Comparison of ENCODE assay signal across 8 cellular contexts in genomic region chr6:144063246-144063743, GRCh38. TPM values are rescaled to one million over a fixed set of nuclear protein-coding genes. Genes with fewer than 3 reads are reported as not detected.
DNase-seq lines count a peak whose midpoint lies in the region; ATAC-seq and TF ChIP-seq lines count a peak whose summit lies in the region.

No MANE protein-coding gene starts in this region.

- CTCF ChIA-PET in PC-9 (lab: Charles Lee), result no interaction called here

- ATAC-seq in GM21447 (IDR thresholded peaks at IDR 0.05; ENCODE audit: unreplicated experiment), result peak; percentile 9
- no peak for ATAC-seq in GM21515 (IDR thresholded peaks at IDR 0.05; ENCODE audit: unreplicated experiment)

- no peaks in the 10 kb centered on the region for H3K9me3 ChIP-seq in PC-9 (ENCODE audit: insufficient read depth, low read depth)
- H3K9me3 ChIP-seq in fibroblast of lung (ENCODE audit: control insufficient read depth, insufficient read depth, low read depth, low read length), result no peaks in the 10 kb centered on the region

- H3K9ac ChIP-seq in fibroblast of lung (ENCODE audit: insufficient read depth, low read length), result no peak overlapping the region

- peak overlapping the region; percentile 98 for H3K4me2 ChIP-seq in PC-9
- H3K4me2 ChIP-seq in fibroblast of lung (ENCODE audit: extremely low read depth, insufficient read depth, low read length), result peak overlapping the region; percentile 86

- peaks cover 11% of the 10 kb centered on the region; the same call in 1 of the 2 replicates for H3K27me3 ChIP-seq in PC-9 (ENCODE audit: insufficient read depth, low read depth)
- H3K27me3 ChIP-seq in fibroblast of lung (ENCODE audit: control insufficient read depth, insufficient read depth, low read length), result peaks cover 56% of the 10 kb centered on the region

- intact Hi-C loops in PC-9 (cut with micrococcal nuclease; ENCODE audit: unreplicated experiment), result no loop called here

- POLR2A ChIA-PET in PC-9 (lab: Charles Lee; ENCODE audit: unreplicated experiment), result interaction anchor here (0.5 to 0.6 kb wide), 2 partner anchors 716 to 1767 kb away, joined by 5 to 8 read pairs; no protein-coding TSS in a partner anchor

- H2AFZ ChIP-seq in PC-9, result peak overlapping the region; percentile 98
- no peak overlapping the region for H2AFZ ChIP-seq in fibroblast of lung (ENCODE audit: low read length)

- H3F3A ChIP-seq in PC-9 (ENCODE audit: insufficient read depth, low read depth), result peaks cover 6% of the 10 kb centered on the region

- H3K27ac ChIP-seq in PC-9 (no peak overlapping the region), fibroblast of lung (ENCODE audit: insufficient read depth, low read length) (no peak overlapping the region)

- H3K79me2 ChIP-seq in PC-9 (ENCODE audit: low read depth) (no peaks in the 10 kb centered on the region), fibroblast of lung (ENCODE audit: control insufficient read depth, insufficient read depth, low read length) (no peaks in the 10 kb centered on the region)

- H3K4me1 ChIP-seq in PC-9 (replicated peaks; ENCODE audit: insufficient read depth) (0 out of 2 replicates have a peak, but pooled peaks cover 4% of the 10 kb centered on the region), fibroblast of lung (ENCODE audit: control insufficient read depth, extremely low read depth, insufficient read depth, low read length) (peaks cover 4% of the 10 kb centered on the region)

- TF ChIP-seq CTCF in PC-9 (conservative IDR thresholded peaks at IDR 0.05) (no peak), fibroblast of lung (conservative IDR thresholded peaks at IDR 0.05 in 1 of 2, IDR thresholded peaks at IDR 0.05 in 1 of 2; ENCODE audit: low read depth in 1 of 2, low read length in 2 of 2) (no peak), retinal pigment epithelial cell (conservative IDR thresholded peaks at IDR 0.05; ENCODE audit: low read depth, low read length) (no peak)

- DNase-seq in COLO668 (lab: John Stamatoyannopoulos, UW; ENCODE audit: unreplicated experiment) (peak; percentile 31), PC-9 (peak in 1 of 2 experiments; percentile 7), fibroblast of lung (ENCODE audit: low read depth in 2 of 2) (no peak), retinal pigment epithelial cell (ENCODE audit: low read depth) (no peak), mesenteric fat pad (ENCODE audit: low spot score) (no peak), NCI-H1930 (lab: John Stamatoyannopoulos, UW) (no peak)

- peak overlapping the region; percentile 68 for H3K4me3 ChIP-seq in PC-9
- H3K4me3 ChIP-seq in fibroblast of lung (replicated peaks in 1 of 4; ENCODE audit: control extremely low read depth in 1 of 4, insufficient read depth in 1 of 4, low read depth in 3 of 4, low read length in 4 of 4), result peak overlapping the region; percentile 48 to 62 (median 57)
- H3K4me3 ChIP-seq in retinal pigment epithelial cell (ENCODE audit: low read length), result peak overlapping the region; percentile 60

- no peaks in the 10 kb centered on the region for H3K36me3 ChIP-seq in PC-9 (ENCODE audit: low read depth)
- no peaks in the 10 kb centered on the region for H3K36me3 ChIP-seq in fibroblast of lung (ENCODE audit: control insufficient read depth, insufficient read depth, low read length)

- BruUV-seq in PC-9 (replicated peaks; lab: Mats Ljungman, UMichigan), result no TSS peak

- no peaks in the 10 kb centered on the region for H3K9me2 ChIP-seq in PC-9 (ENCODE audit: insufficient read depth)

- H4K20me1 ChIP-seq in PC-9 (ENCODE audit: insufficient read depth), result no peaks in the 10 kb centered on the region
- no peaks in the 10 kb centered on the region for H4K20me1 ChIP-seq in fibroblast of lung (ENCODE audit: control insufficient read depth, extremely low read depth, insufficient read depth, low read length)

RNA-seq across cellular contexts. Expression of gene SF3B5, which starts 32.1 kb away (rescaled TPM):
- total RNA-seq in PC-9 (2021), result 125 and 127 TPM in 2 replicates
- 75.1 and 84.7 TPM in 2 replicates for total RNA-seq in fibroblast of lung
- polyA plus RNA-seq in fibroblast of lung, result 148 and 205 TPM in 2 replicates
- polyA plus RNA-seq in fibroblast of lung (2012), result 176 and 246 TPM in 2 replicates
- polyA minus RNA-seq in fibroblast of lung (ENCODE audit: low replicate concordance), result 264 and 270 TPM in 2 replicates
- 106 TPM for total RNA-seq in mesenteric fat pad

RNA-seq across cellular contexts. Expression of gene PLAGL1, which starts 55.2 kb away (rescaled TPM):
- total RNA-seq in PC-9 (2021) (7.8 and 8.3 TPM in 2 replicates), fibroblast of lung (8.0 and 11.4 TPM in 2 replicates), mesenteric fat pad (40.9 TPM)
- 24.2 and 25.0 TPM in 2 replicates for polyA plus RNA-seq in fibroblast of lung
- 19.1 and 19.5 TPM in 2 replicates for polyA plus RNA-seq in fibroblast of lung (2012)
- polyA minus RNA-seq in fibroblast of lung (ENCODE audit: low replicate concordance), result 19.7 and 52.2 TPM in 2 replicates
